ENCODE assay signal across 24 cellular contexts in the genomic region with DNA sequence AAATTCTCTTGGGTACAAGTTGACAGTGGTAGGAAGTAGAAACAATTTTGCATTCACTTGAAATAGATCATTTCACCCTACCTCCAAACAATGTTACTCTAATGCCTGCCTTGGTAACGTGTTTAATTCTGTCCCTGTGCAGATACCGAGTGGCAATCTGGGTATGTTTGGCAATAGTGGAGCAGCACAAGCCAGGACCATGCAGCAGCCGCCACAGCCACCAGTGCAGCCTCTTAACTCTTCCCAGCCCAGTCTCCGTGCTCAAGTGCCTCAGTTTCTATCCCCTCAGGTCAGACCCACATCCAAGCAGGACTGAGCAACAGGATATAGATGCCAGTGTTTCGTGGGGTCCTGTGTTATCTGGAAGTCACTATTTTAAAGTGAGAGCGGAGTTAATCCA. TPM values are rescaled to one million over a fixed set of nuclear protein-coding genes. Genes with fewer than 3 reads are reported as not detected.
"Had no signal": no experiment of that assay in that cellular context is flagged by ENCODE, and none has a peak within 500 bp of the region (broad histone marks: within the 10 kb centered on the region; RNA-seq: fewer than 3 reads in every experiment).

No MANE protein-coding gene starts in this region.

- H3K27me3 ChIP-seq: breast epithelium, SJCRH30 had no signal

- H3K4me3 ChIP-seq: breast epithelium, SJCRH30 had no signal

- H3K9me3 ChIP-seq: breast epithelium, SJCRH30, SK-N-SH had no signal

- ATAC-seq: activated CD4-positive, alpha-beta T cell treated with anti-CD3 and anti-CD28 coated beads for 36 hours; activated T-cell treated with anti-CD3 and anti-CD28 coated beads, Interleukin-2, amount 50 U/mL, for 4 hours had no signal

- DNase-seq: activated CD4-positive, alpha-beta memory T cell treated with anti-CD3 and anti-CD28 coated beads, Interleukin-2, amount 10 ng/mL, durations not matched to agents 7 days and 5 days; activated CD4-positive, alpha-beta T cell treated with anti-CD3 and anti-CD28 coated beads for 36 hours; activated CD4-positive, alpha-beta T cell treated with anti-CD3 and anti-CD28 coated beads, Interleukin-2, amount 50 U/mL, for 1 hour; activated CD8-positive, alpha-beta memory T cell treated with anti-CD3 and anti-CD28 coated beads, Interleukin-2, amount 50 U/mL, for 48 hours; activated effector memory CD4-positive, alpha-beta T cell treated with anti-CD3 and anti-CD28 coated beads, Interleukin-2, amount 50 U/mL, for 16 hours; activated naive CD4-positive, alpha-beta T cell treated with anti-CD3 and anti-CD28 coated beads for 36 hours; activated T-cell treated with anti-CD3 and anti-CD28 coated beads, Interleukin-2, amount 50 U/mL, for 4 hours; aorta; IMR-90; Kasumi-1; KBM-7; NCI-H146; NCI-H187 treated with DMSO at 0.1 percent for 48 hours; NCI-H2171; NCI-H2227 treated with DMSO at 0.1 percent for 48 hours; NCI-H446 treated with DMSO at 0.1 percent for 48 hours; NCI-H526 treated with DMSO at 0.1 percent for 48 hours; NCI-H82; SJCRH30; SK-N-SH; T-helper 1 cell; WERI-Rb-1 had no signal

- H3K27ac ChIP-seq: breast epithelium, SJCRH30, WERI-Rb-1 had no signal

- H3K4me1 ChIP-seq: breast epithelium, SJCRH30 had no signal

RNA-seq across cellular contexts. Expression of gene TMC6, which starts 49.3 kb away (rescaled TPM):
- total RNA-seq: IMR-90, RPMI7951 had no signal

RNA-seq across cellular contexts. Expression of gene TMC8, which starts 51.3 kb away (rescaled TPM):
- total RNA-seq: IMR-90, RPMI7951 had no signal
- polyA plus RNA-seq: IMR-90 had no signal
